ENCODE assay signal across 29 cellular contexts in genomic region chr17:21537302-21537701, GRCh38.
"Had no signal": no experiment of that assay in that cellular context is flagged by ENCODE, and none has a peak within 500 bp of the region (broad histone marks: within the 10 kb centered on the region; RNA-seq: fewer than 3 reads in every experiment).

No MANE protein-coding gene starts in this region.

- H3K4me2 ChIP-seq: neural progenitor cell had no signal

- H3K4me3 Mint-ChIP-seq: natural killer cell; nephron; neural progenitor cell; stimulated activated effector memory CD8-positive, alpha-beta T cell treated with anti-CD3 and anti-CD28 coated beads, Interleukin-12 subunit alpha, Interleukin-12 subunit beta, amount 100 ng/mL, for 72 hours; stimulated activated naive B cell treated with anti-CD40 and anti-IgM and Interleukin-4, amounts not matched to agents 10 μg/mL and 1 μg/mL and 100 μg/mL, for 72 hours; stimulated activated naive CD8-positive, alpha-beta T cell treated with anti-CD3 and anti-CD28 coated beads, Interleukin-15, amount 100 ng/mL, for 72 hours; type B pancreatic cell had no signal

- H3K27ac Mint-ChIP-seq: natural killer cell; nephron; neural progenitor cell; progenitor cell of endocrine pancreas; stimulated activated effector memory CD8-positive, alpha-beta T cell treated with anti-CD3 and anti-CD28 coated beads, Interleukin-12 subunit alpha, Interleukin-12 subunit beta, amount 100 ng/mL, for 72 hours; stimulated activated naive B cell treated with anti-CD40 and anti-IgM and Interleukin-4, amounts not matched to agents 10 μg/mL and 1 μg/mL and 100 μg/mL, for 72 hours; stimulated activated naive CD8-positive, alpha-beta T cell treated with anti-CD3 and anti-CD28 coated beads, Interleukin-15, amount 100 ng/mL, for 72 hours; type B pancreatic cell had no signal

- H3K27me3 Mint-ChIP-seq: progenitor cell of endocrine pancreas; stimulated activated naive B cell treated with anti-CD40 and anti-IgM and Interleukin-4, amounts not matched to agents 10 μg/mL and 1 μg/mL and 100 μg/mL, for 72 hours; stimulated activated naive CD8-positive, alpha-beta T cell treated with anti-CD3 and anti-CD28 coated beads, Interleukin-15, amount 100 ng/mL, for 72 hours; type B pancreatic cell had no signal

- H3K4me1 ChIP-seq: neural progenitor cell, parathyroid adenoma, psoas muscle, right lobe of liver, suprapubic skin, testis, tibial artery, upper lobe of right lung, uterus had no signal

- H3K79me2 ChIP-seq: parathyroid adenoma had no signal

- H3K4me1 Mint-ChIP-seq: nephron; neural progenitor cell; stimulated activated naive B cell treated with anti-CD40 and anti-IgM and Interleukin-4, amounts not matched to agents 10 μg/mL and 1 μg/mL and 100 μg/mL, for 72 hours had no signal

- H3K9me3 ChIP-seq: ovary, right lobe of liver, testis, upper lobe of right lung had no signal

- H3K4me3 ChIP-seq: neural progenitor cell, ovary, psoas muscle, right lobe of liver, sigmoid colon, suprapubic skin, testis, tibial artery, transverse colon, upper lobe of right lung, uterus had no signal

- H3K27me3 ChIP-seq: neural progenitor cell, ovary, right lobe of liver, sigmoid colon, suprapubic skin, testis, tibial artery, transverse colon, upper lobe of right lung, uterus had no signal

- H3K36me3 ChIP-seq: neural progenitor cell, ovary, right lobe of liver, uterus had no signal

- H3K27ac ChIP-seq: neural progenitor cell, ovary, parathyroid adenoma, psoas muscle, right lobe of liver, sigmoid colon, suprapubic skin, testis, tibial artery, transverse colon, upper lobe of right lung, uterus had no signal

- H3K9ac ChIP-seq: neural progenitor cell, parathyroid adenoma had no signal

- H2AFZ ChIP-seq: neural progenitor cell, parathyroid adenoma had no signal

- DNase-seq: natural killer cell; occipital lobe; ovary; posterior cingulate gyrus; psoas muscle; right cardiac atrium; right lobe of liver; sigmoid colon; small intestine; stimulated activated CD4-positive, alpha-beta T cell treated with anti-CD3 and anti-CD28 coated beads, Interleukin-15, amount 100 ng/mL, for 24 hours; stimulated activated CD4-positive, alpha-beta T cell treated with anti-CD3 and anti-CD28 coated beads, Interleukin-2, amount 100 ng/mL, for 24 hours; stimulated activated CD4-positive, alpha-beta T cell treated with anti-CD3 and anti-CD28 coated beads, Interleukin-2, amount 100 ng/mL, for 48 hours; stimulated activated CD4-positive, alpha-beta T cell treated with anti-CD3 and anti-CD28 coated beads, Interleukin-4, amount 100 ng/mL, for 24 hours; stimulated activated naive B cell treated with anti-CD40 and anti-IgM and Interleukin-4, amounts not matched to agents 10 μg/mL and 1 μg/mL and 100 μg/mL, for 72 hours; stimulated activated naive CD4-positive, alpha-beta T cell treated with Interleukin-2 at 50 U/mL for 16 hours; stimulated activated naive CD8-positive, alpha-beta T cell treated with anti-CD3 and anti-CD28 coated beads, Interleukin-15, amount 100 ng/mL, for 72 hours; substantia nigra; testis; tibial artery; transverse colon; upper lobe of right lung; uterus had no signal

- ATAC-seq: natural killer cell; psoas muscle; right cardiac atrium; right lobe of liver; stimulated activated effector memory CD8-positive, alpha-beta T cell treated with anti-CD3 and anti-CD28 coated beads, Interleukin-12 subunit alpha, Interleukin-12 subunit beta, amount 100 ng/mL, for 72 hours; stimulated activated naive B cell treated with anti-CD40 and anti-IgM and Interleukin-4, amounts not matched to agents 10 μg/mL and 1 μg/mL and 100 μg/mL, for 72 hours; stimulated activated naive CD8-positive, alpha-beta T cell treated with anti-CD3 and anti-CD28 coated beads, Interleukin-15, amount 100 ng/mL, for 72 hours; upper lobe of right lung had no signal
